In genomic region chr12:89943461-89943860, GRCh38 we compare ENCODE assay signal across 28 cellular contexts.
DNase-seq lines count a peak whose midpoint lies in the region; ATAC-seq and TF ChIP-seq lines count a peak whose summit lies in the region.
"Had no signal": no experiment of that assay in that cellular context is flagged by ENCODE, and none has a peak within 500 bp of the region (broad histone marks: within the 10 kb centered on the region; RNA-seq: fewer than 3 reads in every experiment).

No MANE protein-coding gene starts in this region.

- peaks cover 3% of the 10 kb centered on the region for H3K9me3 Mint-ChIP-seq in stimulated activated effector memory CD8-positive, alpha-beta T cell treated with anti-CD3 and anti-CD28 coated beads, Interleukin-12 subunit alpha, Interleukin-12 subunit beta, amount 100 ng/mL, for 72 hours
- no peaks in the 10 kb centered on the region for H3K9me3 Mint-ChIP-seq in activated CD8-positive, alpha-beta T cell treated with anti-CD3 and anti-CD28 coated beads, Interleukin-2, amount 10 ng/mL, durations not matched to agents 7 days and 5 days (ENCODE audit: insufficient read depth)
- H3K9me3 Mint-ChIP-seq in nephron progenitor cell = no peaks in the 10 kb centered on the region
- H3K9me3 Mint-ChIP-seq: activated naive CD4-positive, alpha-beta T cell treated with anti-CD3 and anti-CD28 coated beads, Interleukin-2, amount 50 U/mL, for 24 hours; immature natural killer cell; mesothelial cell of epicardium had no signal

- H3K36me3 Mint-ChIP-seq in stimulated activated effector memory CD8-positive, alpha-beta T cell treated with anti-CD3 and anti-CD28 coated beads, Interleukin-12 subunit alpha, Interleukin-12 subunit beta, amount 100 ng/mL, for 72 hours = no peaks in the 10 kb centered on the region
- H3K36me3 Mint-ChIP-seq in activated CD8-positive, alpha-beta T cell treated with anti-CD3 and anti-CD28 coated beads, Interleukin-2, amount 10 ng/mL, durations not matched to agents 7 days and 5 days (ENCODE audit: low read depth) = no peaks in the 10 kb centered on the region
- no peaks in the 10 kb centered on the region for H3K36me3 Mint-ChIP-seq in nephron progenitor cell (ENCODE audit: low read depth)
- H3K36me3 Mint-ChIP-seq: activated naive CD4-positive, alpha-beta T cell treated with anti-CD3 and anti-CD28 coated beads, Interleukin-2, amount 50 U/mL, for 24 hours; mesothelial cell of epicardium; naive thymus-derived CD8-positive, alpha-beta T cell had no signal

- peak overlapping the region; percentile 68 for H3K27ac Mint-ChIP-seq in stimulated activated effector memory CD8-positive, alpha-beta T cell treated with anti-CD3 and anti-CD28 coated beads, Interleukin-12 subunit alpha, Interleukin-12 subunit beta, amount 100 ng/mL, for 72 hours
- H3K27ac Mint-ChIP-seq in activated CD8-positive, alpha-beta T cell treated with anti-CD3 and anti-CD28 coated beads, Interleukin-2, amount 10 ng/mL, durations not matched to agents 7 days and 5 days = no peak overlapping the region
- H3K27ac Mint-ChIP-seq in nephron progenitor cell = no peak overlapping the region
- H3K27ac Mint-ChIP-seq: activated CD8-positive, alpha-beta memory T cell treated with anti-CD3 and anti-CD28 coated beads, Interleukin-2, amount 10 ng/mL, durations not matched to agents 7 days and 5 days; activated naive CD4-positive, alpha-beta T cell treated with anti-CD3 and anti-CD28 coated beads, Interleukin-2, amount 50 U/mL, for 24 hours; activated T-cell treated with anti-CD3 and anti-CD28 coated beads, Interleukin-2, amount 50 U/mL, for 72 hours had no signal

- peaks cover 41% of the 10 kb centered on the region for H3K4me1 Mint-ChIP-seq in stimulated activated effector memory CD8-positive, alpha-beta T cell treated with anti-CD3 and anti-CD28 coated beads, Interleukin-12 subunit alpha, Interleukin-12 subunit beta, amount 100 ng/mL, for 72 hours
- H3K4me1 Mint-ChIP-seq in activated CD8-positive, alpha-beta T cell treated with anti-CD3 and anti-CD28 coated beads, Interleukin-2, amount 10 ng/mL, durations not matched to agents 7 days and 5 days (ENCODE audit: low read depth) = no peaks in the 10 kb centered on the region
- peaks cover 31% of the 10 kb centered on the region for H3K4me1 Mint-ChIP-seq in nephron progenitor cell

- peak; percentile 58 for ATAC-seq in stimulated activated effector memory CD8-positive, alpha-beta T cell treated with anti-CD3 and anti-CD28 coated beads, Interleukin-12 subunit alpha, Interleukin-12 subunit beta, amount 100 ng/mL, for 72 hours
- no peak for ATAC-seq in GM19397 (IDR thresholded peaks at IDR 0.05; ENCODE audit: unreplicated experiment)
- ATAC-seq in activated CD8-positive, alpha-beta T cell treated with anti-CD3 and anti-CD28 coated beads, Interleukin-2, amount 10 ng/mL, durations not matched to agents 7 days and 5 days = no peak
- ATAC-seq: gastroesophageal sphincter, left lobe of liver, Right ventricle myocardium inferior had no signal

- peak; percentile 4 for DNase-seq in EL
- peak; percentile 19 for DNase-seq in SK-MEL-5 (ENCODE audit: low read depth, low spot score)
- DNase-seq in fibroblast of peridontal ligament (ENCODE audit: extremely low read depth) = peak; percentile 35
- DNase-seq in stimulated activated effector memory CD8-positive, alpha-beta T cell treated with anti-CD3 and anti-CD28 coated beads, Interleukin-12 subunit alpha, Interleukin-12 subunit beta, amount 100 ng/mL, for 72 hours (ENCODE audit: low spot score in 2 of 2) = no peak
- DNase-seq in activated CD8-positive, alpha-beta T cell treated with anti-CD3 and anti-CD28 coated beads, Interleukin-2, amount 10 ng/mL, durations not matched to agents 7 days and 5 days = no peak
- DNase-seq in nephron progenitor cell = no peak
- DNase-seq: activated CD4-positive, alpha-beta T cell treated with anti-CD3 and anti-CD28 coated beads, Interleukin-2, amount 50 U/mL, for 1 hour; activated CD8-positive, alpha-beta memory T cell treated with anti-CD3 and anti-CD28 coated beads, Interleukin-2, amount 10 ng/mL, durations not matched to agents 7 days and 5 days; activated T-cell treated with anti-CD3 and anti-CD28 coated beads, Interleukin-2, amount 50 U/mL, for 72 hours; anterior cingulate cortex; Calu3; DMS79 treated with DMSO at 0.1 percent for 48 hours; effector CD4-positive, alpha-beta T cell; GOT3; hippocampal formation; immature natural killer cell; Karpas-422; naive thymus-derived CD8-positive, alpha-beta T cell; NCI-H446; NCI-H774; T-helper 9 cell; trophoblast cell had no signal

- H3K4me3 Mint-ChIP-seq in stimulated activated effector memory CD8-positive, alpha-beta T cell treated with anti-CD3 and anti-CD28 coated beads, Interleukin-12 subunit alpha, Interleukin-12 subunit beta, amount 100 ng/mL, for 72 hours = no peak overlapping the region
- no peak overlapping the region for H3K4me3 Mint-ChIP-seq in activated CD8-positive, alpha-beta T cell treated with anti-CD3 and anti-CD28 coated beads, Interleukin-2, amount 10 ng/mL, durations not matched to agents 7 days and 5 days
- no peak overlapping the region for H3K4me3 Mint-ChIP-seq in nephron progenitor cell
- H3K4me3 Mint-ChIP-seq: activated CD8-positive, alpha-beta memory T cell treated with anti-CD3 and anti-CD28 coated beads, Interleukin-2, amount 10 ng/mL, durations not matched to agents 7 days and 5 days; activated naive CD4-positive, alpha-beta T cell treated with anti-CD3 and anti-CD28 coated beads, Interleukin-2, amount 50 U/mL, for 24 hours; activated T-cell treated with anti-CD3 and anti-CD28 coated beads, Interleukin-2, amount 50 U/mL, for 72 hours; mesothelial cell of epicardium; naive thymus-derived CD8-positive, alpha-beta T cell had no signal

- POLR2A ChIA-PET in activated CD8-positive, alpha-beta T cell treated with anti-CD3 and anti-CD28 coated beads, Interleukin-2, amount 10 ng/mL, durations not matched to agents 7 days and 5 days (lab: Charles Lee) = interaction anchor here (1.6 kb wide), 1 partner anchor 83 kb away, joined by 3 read pairs; no protein-coding TSS in a partner anchor

- TF ChIP-seq CTCF in nephron progenitor cell (IDR thresholded peaks at IDR 0.05) = no peak

- CTCF ChIA-PET in activated CD8-positive, alpha-beta T cell treated with anti-CD3 and anti-CD28 coated beads, Interleukin-2, amount 10 ng/mL, durations not matched to agents 7 days and 5 days (lab: Charles Lee) = no interaction called here

- no peaks in the 10 kb centered on the region for H3K27me3 Mint-ChIP-seq in activated CD8-positive, alpha-beta T cell treated with anti-CD3 and anti-CD28 coated beads, Interleukin-2, amount 10 ng/mL, durations not matched to agents 7 days and 5 days (ENCODE audit: low read depth)
- peaks cover under 1% of the 10 kb centered on the region for H3K27me3 Mint-ChIP-seq in nephron progenitor cell (ENCODE audit: low read depth, poor library complexity)
- H3K27me3 Mint-ChIP-seq: activated CD8-positive, alpha-beta memory T cell treated with anti-CD3 and anti-CD28 coated beads, Interleukin-2, amount 10 ng/mL, durations not matched to agents 7 days and 5 days; activated naive CD4-positive, alpha-beta T cell treated with anti-CD3 and anti-CD28 coated beads, Interleukin-2, amount 50 U/mL, for 24 hours; naive thymus-derived CD8-positive, alpha-beta T cell had no signal

- in situ Hi-C loops in SK-MEL-5 (cut with HindIII; ENCODE audit: low pct_unique_long_range_greater_than_20kb, low sequenced_read_pairs) = no loop called here

Comparison
In these comparisons a context has a peak if more than half of its experiments do, and no peak if none do; other contexts are left out.
1. DNase-seq: peak in EL (single experiment), SK-MEL-5 (single experiment) and fibroblast of peridontal ligament (single experiment); none in stimulated activated effector memory CD8-positive, alpha-beta T cell treated with anti-CD3 and anti-CD28 coated beads, Interleukin-12 subunit alpha, Interleukin-12 subunit beta, amount 100 ng/mL, for 72 hours (0 of 2), activated CD8-positive, alpha-beta T cell treated with anti-CD3 and anti-CD28 coated beads, Interleukin-2, amount 10 ng/mL, durations not matched to agents 7 days and 5 days (single experiment) and nephron progenitor cell (single experiment).